Comparison of ENCODE assay signal across 13 cellular contexts in the genomic region with DNA sequence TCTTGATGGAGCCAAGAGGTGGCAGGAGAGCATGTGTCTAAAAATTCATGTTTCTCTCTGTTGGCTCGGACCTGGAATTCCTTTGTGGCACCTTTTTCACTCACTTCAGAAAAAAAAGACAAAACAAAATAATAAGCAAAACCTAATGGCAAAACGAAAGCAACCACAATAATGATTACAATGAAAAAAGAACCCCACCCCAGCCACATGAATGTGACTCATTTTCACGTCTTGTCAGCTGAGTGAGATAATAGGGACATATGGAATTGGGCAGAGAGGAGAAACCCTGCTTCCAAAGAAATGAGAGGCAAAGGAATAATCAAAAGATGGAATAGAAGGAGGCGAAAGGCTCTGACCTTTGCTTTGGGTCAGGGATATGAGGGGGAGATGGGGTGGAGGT.
DNase-seq lines count a peak whose midpoint lies in the region; ATAC-seq and TF ChIP-seq lines count a peak whose summit lies in the region.
"Had no signal": no experiment of that assay in that cellular context is flagged by ENCODE, and none has a peak within 500 bp of the region (broad histone marks: within the 10 kb centered on the region; RNA-seq: fewer than 3 reads in every experiment).

No MANE protein-coding gene starts in this region.

- no peaks in the 10 kb centered on the region for H3F3A ChIP-seq in PC-3 (ENCODE audit: low read length, unreplicated experiment)

- no peaks in the 10 kb centered on the region for H4K20me1 ChIP-seq in PC-3 (ENCODE audit: low read length)

- H3K9me3 Mint-ChIP-seq in endodermal cell: no peaks in the 10 kb centered on the region

- peak; percentile 4 for DNase-seq in AG10803 (ENCODE audit: low read depth)
- peak; percentile 29 for DNase-seq in GM03348 (ENCODE audit: low spot score)
- DNase-seq in PC-3: no peak
- peak; percentile 16 for DNase-seq in fibroblast of the aortic adventitia (ENCODE audit: low read depth)
- DNase-seq in spleen: no peak
- no peak for DNase-seq in mesenteric fat pad (ENCODE audit: low spot score)
- DNase-seq in endodermal cell: no peak
- DNase-seq in sciatic nerve (ENCODE audit: low spot score): no peak
- DNase-seq: CD4-positive, alpha-beta memory T cell; SW 1271 had no signal

- BruUV-seq in PC-3 (replicated peaks; lab: Mats Ljungman, UMichigan): no TSS peak

- H3K27ac Mint-ChIP-seq in endodermal cell: no peak overlapping the region
- H3K27ac Mint-ChIP-seq: B cell; CD4-positive, alpha-beta memory T cell had no signal

- H3K27me3 ChIP-seq in PC-3 (ENCODE audit: low read length) (peaks cover 13% of the 10 kb centered on the region; the same call in 1 of the 2 replicates), spleen (replicated peaks in 1 of 7) (peaks cover 0 to 17% (median 0%) of the 10 kb centered on the region in 7 donors), endodermal cell (ENCODE audit: control insufficient read depth, insufficient read depth, low read length, poor library complexity, severe bottlenecking) (peaks cover 20% of the 10 kb centered on the region)
- H3K27me3 ChIP-seq: SJSA1 had no signal

- H3K9me3 ChIP-seq in PC-3 (ENCODE audit: low read length): no peaks in the 10 kb centered on the region
- no peaks in the 10 kb centered on the region for H3K9me3 ChIP-seq in spleen
- H3K9me3 ChIP-seq in endodermal cell (ENCODE audit: control insufficient read depth, low read length): no peaks in the 10 kb centered on the region
- H3K9me3 ChIP-seq: SJSA1 had no signal

- POLR2A ChIA-PET in PC-3 (lab: Charles Lee; ENCODE audit: unreplicated experiment): no interaction called here

- H3K4me1 ChIP-seq in PC-3 (ENCODE audit: insufficient read depth, low read length) (peaks cover 27% of the 10 kb centered on the region; the same call in 1 of the 2 replicates), spleen (no peaks in the 10 kb centered on the region), endodermal cell (ENCODE audit: control insufficient read depth, insufficient read depth, low read length) (no peaks in the 10 kb centered on the region)
- H3K4me1 ChIP-seq: SJSA1 had no signal

- H3K36me3 ChIP-seq in PC-3 (ENCODE audit: low read depth, low read length) (no peaks in the 10 kb centered on the region), spleen (no peaks in the 10 kb centered on the region), endodermal cell (ENCODE audit: control insufficient read depth, insufficient read depth, low read length) (no peaks in the 10 kb centered on the region)
- H3K36me3 ChIP-seq: SJSA1 had no signal

- H3K4me2 ChIP-seq in PC-3 (ENCODE audit: low read length): no peak overlapping the region

- H3K27me3 Mint-ChIP-seq in endodermal cell (ENCODE audit: insufficient read depth): peaks cover 6% of the 10 kb centered on the region

- H3K9ac ChIP-seq in PC-3 (ENCODE audit: low read length) (no peak overlapping the region), endodermal cell (ENCODE audit: extremely low read depth, low read length, poor library complexity, severe bottlenecking) (no peak overlapping the region)

- H3K9me2 ChIP-seq in PC-3 (replicated peaks; ENCODE audit: low read length): no peaks in the 10 kb centered on the region

- H3K4me3 Mint-ChIP-seq in endodermal cell: no peak overlapping the region
- H3K4me3 Mint-ChIP-seq: B cell; CD4-positive, alpha-beta memory T cell had no signal

- H3K4me1 Mint-ChIP-seq in endodermal cell: peaks cover 17% of the 10 kb centered on the region
- H3K4me1 Mint-ChIP-seq: B cell; CD4-positive, alpha-beta memory T cell had no signal

- TF ChIP-seq POLR2A in spleen (IDR thresholded peaks at IDR 0.05): no peak

- WGBS in spleen, 5 donors: 68 to 89% (median 78%) methylated on average over 4 of the region's 4 CpGs
- WGBS in endodermal cell (ENCODE audit: insufficient coverage in 1 of 2, insufficient read length in 1 of 2), 2 experiments: 88 to 100% methylated on average over 1 to 4 of the region's 4 CpGs

- H3K27ac ChIP-seq in PC-3 (ENCODE audit: low read length) (no peak overlapping the region), spleen (no peak overlapping the region), endodermal cell (ENCODE audit: low read depth, low read length) (no peak overlapping the region)
- H3K27ac ChIP-seq: HL-60, SJSA1 had no signal

- H3K79me2 ChIP-seq in PC-3 (ENCODE audit: low read length): no peaks in the 10 kb centered on the region

- CTCF ChIA-PET in PC-3 (lab: Charles Lee): interaction anchor here (1.9 kb wide), 1 partner anchor 29 kb away, joined by 10 read pairs; no protein-coding TSS in a partner anchor

- no peak for TF ChIP-seq CTCF in AG10803 (conservative IDR thresholded peaks at IDR 0.05; ENCODE audit: low read length)
- TF ChIP-seq CTCF in PC-3 (conservative IDR thresholded peaks at IDR 0.05; ENCODE audit: low read depth, low read length): no peak
- TF ChIP-seq CTCF in fibroblast of the aortic adventitia (IDR thresholded peaks at IDR 0.05; ENCODE audit: insufficient read depth, low read length): no peak
- TF ChIP-seq CTCF in spleen (IDR thresholded peaks at IDR 0.05 in 8 of 11, conservative IDR thresholded peaks at IDR 0.05 in 3 of 11): no peak
- no peak for TF ChIP-seq CTCF in endodermal cell (conservative IDR thresholded peaks at IDR 0.05)

- H3K4me3 ChIP-seq in AG10803 (ENCODE audit: low read length): no peak overlapping the region
- H3K4me3 ChIP-seq in PC-3 (ENCODE audit: low read length): no peak overlapping the region
- no peak overlapping the region for H3K4me3 ChIP-seq in fibroblast of the aortic adventitia (ENCODE audit: low read depth, low read length)
- no peak overlapping the region for H3K4me3 ChIP-seq in spleen
- H3K4me3 ChIP-seq in endodermal cell (ENCODE audit: low read length): no peak overlapping the region
- H3K4me3 ChIP-seq: SJSA1 had no signal

- peak overlapping the region; percentile 90 for H2AFZ ChIP-seq in PC-3 (ENCODE audit: low read length)

- ATAC-seq in PC-3 (no peak), sciatic nerve (no peak)

- H3K36me3 Mint-ChIP-seq in endodermal cell (ENCODE audit: low read depth): no peaks in the 10 kb centered on the region
- H3K36me3 Mint-ChIP-seq: CD4-positive, alpha-beta memory T cell had no signal

- intact Hi-C loops in PC-3 (cut with micrococcal nuclease) (loop anchor here (5.0 to 10.0 kb wide), 3 partner anchors 357 to 670 kb away; no protein-coding TSS in a partner anchor), spleen (cut with DNase I; ENCODE audit: low total_unique reads) (no loop called here), sciatic nerve (cut with DNase I) (no loop called here)

Comparison
In these comparisons a context has a peak if more than half of its experiments do, and no peak if none do; other contexts are left out.
1. DNase-seq: peak in AG10803 (single experiment), GM03348 (single experiment) and fibroblast of the aortic adventitia (single experiment); none in PC-3 (single experiment), spleen (single experiment), mesenteric fat pad (single experiment), endodermal cell (single experiment) and sciatic nerve (single experiment).